7 cellular contexts compared by ENCODE assay signal in genomic region chrX:149013081-149013480, GRCh38.
"Had no signal": no experiment of that assay in that cellular context is flagged by ENCODE, and none has a peak within 500 bp of the region (broad histone marks: within the 10 kb centered on the region; RNA-seq: fewer than 3 reads in every experiment).

No MANE protein-coding gene starts in this region.

- H3K36me3 ChIP-seq: HAP-1 had no signal

- H3K27ac ChIP-seq: GM23248, HL-60 had no signal

- H3K9me3 ChIP-seq: HAP-1 had no signal

- H3K4me3 ChIP-seq: GM23248, HAP-1 had no signal

- DNase-seq: GM23248, GOT3, H7, HFFc6, KBM-7 had no signal
